ENCODE assay signal across 8 cellular contexts in the genomic region with DNA sequence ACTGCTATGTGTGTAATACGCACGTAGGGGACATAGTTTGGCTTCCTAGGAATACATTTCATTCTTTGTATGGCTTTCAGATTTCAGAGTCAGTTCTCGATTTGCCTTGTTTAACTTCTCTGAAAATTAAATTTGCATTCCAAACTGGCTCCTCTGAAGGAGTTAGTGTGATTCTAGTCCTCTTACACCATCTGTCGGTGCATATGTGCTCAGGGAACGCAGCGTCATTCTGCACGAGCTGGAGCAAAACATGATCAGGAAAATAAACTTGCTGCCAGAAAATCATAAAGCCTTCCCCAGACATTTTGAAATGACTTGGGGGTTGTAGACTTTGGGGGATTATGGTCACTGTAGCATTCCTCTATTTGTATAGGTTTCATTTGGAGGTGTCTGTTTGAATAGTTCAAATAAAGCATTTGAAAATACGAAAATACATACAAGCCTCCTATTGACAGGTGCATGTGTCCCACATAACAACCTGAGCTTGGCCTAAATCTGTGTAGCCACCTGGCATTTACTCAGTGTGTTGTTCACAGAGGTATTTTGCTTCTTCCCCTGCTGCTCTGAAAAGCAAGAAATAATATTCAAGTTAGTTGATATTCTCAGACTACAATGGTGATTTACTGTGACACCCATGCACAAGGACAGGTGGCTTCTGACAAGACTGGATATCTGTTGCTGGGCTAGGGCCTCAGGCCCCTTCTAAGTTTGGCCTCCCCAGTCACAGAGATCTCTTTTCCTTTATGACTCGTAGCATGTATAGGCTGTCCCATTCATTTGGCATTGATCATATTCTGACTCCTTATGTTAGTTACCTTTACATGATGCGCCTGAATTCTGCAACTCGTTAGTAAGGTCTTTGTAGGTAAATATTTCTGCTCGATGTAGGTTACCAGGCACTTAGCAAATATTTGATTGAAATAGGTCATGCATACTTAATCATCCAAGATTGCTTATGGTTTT.
DNase-seq lines count a peak whose midpoint lies in the region; ATAC-seq and TF ChIP-seq lines count a peak whose summit lies in the region.

No MANE protein-coding gene starts in this region.

- no peak for ATAC-seq in GM19395 (IDR thresholded peaks at IDR 0.05; ENCODE audit: unreplicated experiment)

- DNase-seq in AG09319 (ENCODE audit: extremely low read depth, low read depth): peak; percentile 10
- DNase-seq in anterior cingulate cortex (lab: John Stamatoyannopoulos, UW): peak in 35 of 58 donors; percentile 18 to 67 (median 36)
- peak; percentile 84 for DNase-seq in inferior parietal cortex (ENCODE audit: extremely low spot score)
- no peak for DNase-seq in GDM1 (lab: John Stamatoyannopoulos, UW)
- DNase-seq in HCEC 1CT: no peak
- no peak for DNase-seq in activated gamma-delta T cell treated with Interleukin-2 at 50 U/mL for 16 hours

- peak; percentile 63 for TF ChIP-seq CTCF in AG09319 (IDR thresholded peaks at IDR 0.05; ENCODE audit: low read depth, low read length)
- peak; percentile 50 for TF ChIP-seq CTCF in LNCAP (IDR thresholded peaks at IDR 0.05)

Comparison
In these comparisons a context has a peak if more than half of its experiments do, and no peak if none do; other contexts are left out.
1. DNase-seq: peak in AG09319 (single experiment), anterior cingulate cortex (35 of 58) and inferior parietal cortex (single experiment); none in GDM1 (single experiment), HCEC 1CT (single experiment) and activated gamma-delta T cell treated with Interleukin-2 at 50 U/mL for 16 hours (single experiment).